Comparison of ENCODE assay signal across 19 cellular contexts in the genomic region with DNA sequence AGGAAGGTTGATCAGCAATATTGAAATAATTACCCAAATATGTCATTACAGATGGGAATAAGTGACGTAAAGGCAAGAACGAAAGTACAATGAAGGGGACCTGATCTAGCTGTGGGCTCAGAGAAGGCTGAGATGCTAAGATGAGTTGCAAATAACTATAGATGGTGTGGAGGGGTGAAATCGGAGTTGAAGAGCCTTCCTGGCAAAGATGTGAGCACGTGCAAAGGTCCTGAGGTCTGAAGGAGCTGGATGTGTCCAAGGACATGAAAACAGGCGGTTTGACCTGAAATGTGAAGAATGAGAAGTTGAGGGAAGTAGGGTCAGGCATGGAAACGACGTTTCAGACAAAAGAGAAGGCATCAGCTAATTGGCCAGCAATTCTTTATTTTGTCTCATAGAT.
"Had no signal": no experiment of that assay in that cellular context is flagged by ENCODE, and none has a peak within 500 bp of the region (broad histone marks: within the 10 kb centered on the region; RNA-seq: fewer than 3 reads in every experiment).

No MANE protein-coding gene starts in this region.

- DNase-seq: effector memory CD4-positive, alpha-beta T cell; heart left ventricle; hippocampal formation; left colon; left ventricle myocardium superior; naive thymus-derived CD8-positive, alpha-beta T cell; small intestine; stimulated activated CD4-positive, alpha-beta T cell treated with anti-CD3 and anti-CD28 coated beads, Interleukin-2, amount 100 ng/mL, for 48 hours; upper lobe of right lung had no signal

- H3K4me3 Mint-ChIP-seq: naive thymus-derived CD8-positive, alpha-beta T cell; neural crest cell; stimulated activated memory B cell treated with anti-CD40 and anti-IgM and Interleukin-4, amounts not matched to agents 10 μg/mL and 1 μg/mL and 100 μg/mL, for 72 hours; stimulated activated naive CD8-positive, alpha-beta T cell treated with anti-CD3 and anti-CD28 coated beads, Interleukin-15, Interleukin-2, amounts not matched to agents 100 ng/mL and 50 ng/mL, for 24 hours had no signal

- H3K4me3 ChIP-seq: heart left ventricle, mucosa of descending colon, right atrium auricular region, tibial nerve, upper lobe of right lung, vagina had no signal

- H3K27ac ChIP-seq: heart left ventricle, right atrium auricular region, tibial nerve, upper lobe of right lung, vagina had no signal

- H3K9me3 ChIP-seq: heart left ventricle, mucosa of descending colon, right atrium auricular region, tibial nerve, upper lobe of right lung, vagina had no signal

- FAIRE-seq: endometrium, frontal cortex, small intestine had no signal

- H3K36me3 ChIP-seq: heart left ventricle, right atrium auricular region, tibial nerve, upper lobe of right lung, vagina had no signal

- H3K36me3 Mint-ChIP-seq: naive thymus-derived CD8-positive, alpha-beta T cell; stimulated activated memory B cell treated with anti-CD40 and anti-IgM and Interleukin-4, amounts not matched to agents 10 μg/mL and 1 μg/mL and 100 μg/mL, for 72 hours had no signal

- ATAC-seq: esophagus mucosa; heart left ventricle; left ventricle myocardium superior; mucosa of descending colon; naive thymus-derived CD8-positive, alpha-beta T cell; stimulated activated memory B cell treated with anti-CD40 and anti-IgM and Interleukin-4, amounts not matched to agents 10 μg/mL and 1 μg/mL and 100 μg/mL, for 72 hours; upper lobe of right lung had no signal

- H3K27me3 ChIP-seq: heart left ventricle, right atrium auricular region, tibial nerve, upper lobe of right lung, vagina had no signal

- H3K27ac Mint-ChIP-seq: stimulated activated memory B cell treated with anti-CD40 and anti-IgM and Interleukin-4, amounts not matched to agents 10 μg/mL and 1 μg/mL and 100 μg/mL, for 72 hours; stimulated activated naive CD8-positive, alpha-beta T cell treated with anti-CD3 and anti-CD28 coated beads, Interleukin-15, Interleukin-2, amounts not matched to agents 100 ng/mL and 50 ng/mL, for 24 hours had no signal

- H3K4me1 Mint-ChIP-seq: neural crest cell; stimulated activated memory B cell treated with anti-CD40 and anti-IgM and Interleukin-4, amounts not matched to agents 10 μg/mL and 1 μg/mL and 100 μg/mL, for 72 hours had no signal

- H3K4me1 ChIP-seq: heart left ventricle had no signal

- H3K9me3 Mint-ChIP-seq: naive thymus-derived CD8-positive, alpha-beta T cell; stimulated activated naive CD8-positive, alpha-beta T cell treated with anti-CD3 and anti-CD28 coated beads, Interleukin-15, Interleukin-2, amounts not matched to agents 100 ng/mL and 50 ng/mL, for 24 hours had no signal
